Comparison of ENCODE assay signal across 9 cellular contexts in genomic region chr2:101386599-101387150, GRCh38. TPM values are rescaled to one million over a fixed set of nuclear protein-coding genes. Genes with fewer than 3 reads are reported as not detected.
DNase-seq lines count a peak whose midpoint lies in the region; ATAC-seq and TF ChIP-seq lines count a peak whose summit lies in the region.
"Had no signal": no experiment of that assay in that cellular context is flagged by ENCODE, and none has a peak within 500 bp of the region (broad histone marks: within the 10 kb centered on the region; RNA-seq: fewer than 3 reads in every experiment).

No MANE protein-coding gene starts in this region.

- H3K9me3 ChIP-seq in mucosa of rectum (ENCODE audit: control insufficient read depth in 2 of 2, low read length in 2 of 2) (no peaks in the 10 kb centered on the region), vagina (no peaks in the 10 kb centered on the region)

- H3K27ac Mint-ChIP-seq in effector memory CD8-positive, alpha-beta T cell = no peak overlapping the region

- no peak for DNase-seq in Right ventricle myocardium inferior (ENCODE audit: missing footprints)
- no peak for DNase-seq in cardiac septum (ENCODE audit: low spot score)
- no peak for DNase-seq in effector memory CD8-positive, alpha-beta T cell
- DNase-seq in vagina (ENCODE audit: extremely low spot score in 2 of 2) = no peak
- no peak for DNase-seq in SHP77 treated with DMSO at 0.1 percent for 48 hours (lab: John Stamatoyannopoulos, UW)
- no peak for DNase-seq in AG08395 (ENCODE audit: low spot score)
- no peak for DNase-seq in activated CD4-positive, CD25-positive, alpha-beta regulatory T cell (lab: John Stamatoyannopoulos, UW)

- H3K4me1 Mint-ChIP-seq in effector memory CD8-positive, alpha-beta T cell (ENCODE audit: low read depth in 2 of 2) = peaks cover 5 to 12% of the 10 kb centered on the region in 2 donors

- H3K9ac ChIP-seq in mucosa of rectum (ENCODE audit: low read depth in 1 of 2, low read length in 2 of 2) = no peak overlapping the region

- peak overlapping the region; percentile 66 to 76 for H3K4me3 Mint-ChIP-seq in effector memory CD8-positive, alpha-beta T cell

- H3K4me3 ChIP-seq in mucosa of rectum (ENCODE audit: low read length in 2 of 2) = peak overlapping the region; percentile 54 to 57
- H3K4me3 ChIP-seq in vagina = peak overlapping the region; percentile 37 to 46
- H3K4me3 ChIP-seq: K562 had no signal

- peak; percentile 48 for ATAC-seq in Right ventricle myocardium inferior
- ATAC-seq in effector memory CD8-positive, alpha-beta T cell (replicated peaks) = no peak

- H3K27ac ChIP-seq in mucosa of rectum (ENCODE audit: low read depth in 2 of 2, low read length in 2 of 2) = no peak overlapping the region
- H3K27ac ChIP-seq in vagina = no peak overlapping the region

- TF ChIP-seq POLR2A in vagina (IDR thresholded peaks at IDR 0.05) = no peak

- no peaks in the 10 kb centered on the region for H3K36me3 Mint-ChIP-seq in effector memory CD8-positive, alpha-beta T cell (ENCODE audit: insufficient read depth)

- H3K9me3 Mint-ChIP-seq in effector memory CD8-positive, alpha-beta T cell = no peaks in the 10 kb centered on the region

- H3K36me3 ChIP-seq in mucosa of rectum (ENCODE audit: control insufficient read depth in 2 of 2, insufficient read depth in 2 of 2, low read length in 2 of 2) (no peaks in the 10 kb centered on the region), vagina (no peaks in the 10 kb centered on the region)

- H3K4me1 ChIP-seq in mucosa of rectum (ENCODE audit: control insufficient read depth in 2 of 2, insufficient read depth in 2 of 2, low read length in 2 of 2) = peaks cover 6 to 13% of the 10 kb centered on the region in 2 donors
- peaks cover 18% of the 10 kb centered on the region for H3K4me1 ChIP-seq in vagina

- TF ChIP-seq CTCF in vagina (IDR thresholded peaks at IDR 0.05) = no peak

- H3K27me3 ChIP-seq in mucosa of rectum (ENCODE audit: control insufficient read depth in 2 of 2, insufficient read depth in 2 of 2, low read length in 2 of 2) (peaks cover 23 to 30% of the 10 kb centered on the region in 2 donors), vagina (no peaks in the 10 kb centered on the region)

- intact Hi-C loops in Right ventricle myocardium inferior (cut with DNase I) (no loop called here), cardiac septum (cut with DNase I) (no loop called here), vagina (cut with DNase I) (no loop called here)

- H3K27me3 Mint-ChIP-seq in effector memory CD8-positive, alpha-beta T cell = peaks cover 70 to 92% of the 10 kb centered on the region in 2 donors

RNA-seq across cellular contexts. Expression of gene CREG2, which starts 0.6 kb away (rescaled TPM):
- not detected for total RNA-seq in Right ventricle myocardium inferior
- total RNA-seq in cardiac septum = 0.81 TPM
- 0.25 TPM for total RNA-seq in vagina
- total RNA-seq: K562 had no signal
